In genomic region chr12:105331805-105332251, GRCh38 we compare ENCODE assay signal across 8 cellular contexts. TPM values are rescaled to one million over a fixed set of nuclear protein-coding genes. Genes with fewer than 3 reads are reported as not detected.
DNase-seq lines count a peak whose midpoint lies in the region; ATAC-seq and TF ChIP-seq lines count a peak whose summit lies in the region.

No MANE protein-coding gene starts in this region.

- H3K36me3 Mint-ChIP-seq in activated CD4-positive, alpha-beta memory T cell treated with anti-CD3 and anti-CD28 coated beads for 36 hours: peaks cover 3% of the 10 kb centered on the region
- no peaks in the 10 kb centered on the region for H3K36me3 Mint-ChIP-seq in glutamatergic neuron (ENCODE audit: unreplicated experiment)

- no peaks in the 10 kb centered on the region for H3K36me3 ChIP-seq in transverse colon

- H3K9me3 Mint-ChIP-seq in activated CD4-positive, alpha-beta memory T cell treated with anti-CD3 and anti-CD28 coated beads for 36 hours: no peaks in the 10 kb centered on the region
- peaks cover 2% of the 10 kb centered on the region for H3K9me3 Mint-ChIP-seq in glutamatergic neuron (ENCODE audit: unreplicated experiment)

- peak overlapping the region; percentile 46 for H3K27ac Mint-ChIP-seq in activated CD4-positive, alpha-beta memory T cell treated with anti-CD3 and anti-CD28 coated beads for 36 hours
- H3K27ac Mint-ChIP-seq in glutamatergic neuron (ENCODE audit: unreplicated experiment): no peak overlapping the region

- in situ Hi-C loops in transverse colon (cut with MboI; ENCODE audit: low pct_ligation_motif_present in 1 of 4, low pct_unique_long_range_greater_than_20kb in 1 of 4, low sequenced_read_pairs in 3 of 4): no loop called here

- DNase-seq in stimulated activated CD4-positive, alpha-beta T cell treated with anti-CD3 and anti-CD28 coated beads, Interleukin-4, amount 100 ng/mL, for 1 hour: peak; percentile 8
- no peak for DNase-seq in stimulated activated CD4-positive, alpha-beta T cell treated with anti-CD3 and anti-CD28 coated beads, Interleukin-4, amount 100 ng/mL, for 24 hours
- DNase-seq in activated CD4-positive, alpha-beta memory T cell treated with anti-CD3 and anti-CD28 coated beads for 36 hours: peak; percentile 61
- DNase-seq in glutamatergic neuron (no peak), transverse colon (peak; percentile 41), NCI-H2227 treated with DMSO at 0.1 percent for 48 hours (lab: John Stamatoyannopoulos, UW) (no peak)
- DNase-seq in activated CD8-positive, alpha-beta memory T cell treated with anti-CD3 and anti-CD28 coated beads, Interleukin-2, amount 50 U/mL, for 48 hours: no peak

- POLR2A ChIA-PET in activated CD4-positive, alpha-beta memory T cell treated with anti-CD3 and anti-CD28 coated beads for 36 hours (lab: Charles Lee): interaction anchor here (1.1 kb wide), 1 partner anchor 11 kb away, joined by 4 read pairs; no protein-coding TSS in a partner anchor

- peaks cover 37% of the 10 kb centered on the region for H3K4me1 Mint-ChIP-seq in activated CD4-positive, alpha-beta memory T cell treated with anti-CD3 and anti-CD28 coated beads for 36 hours (ENCODE audit: low read depth)
- peaks cover 1% of the 10 kb centered on the region for H3K4me1 Mint-ChIP-seq in glutamatergic neuron (ENCODE audit: low read depth, unreplicated experiment)

- peak overlapping the region; percentile 74 for H3K4me3 Mint-ChIP-seq in activated CD4-positive, alpha-beta memory T cell treated with anti-CD3 and anti-CD28 coated beads for 36 hours
- H3K4me3 Mint-ChIP-seq in glutamatergic neuron (ENCODE audit: unreplicated experiment): peak overlapping the region; percentile 83

- H3K27me3 Mint-ChIP-seq in activated CD4-positive, alpha-beta memory T cell treated with anti-CD3 and anti-CD28 coated beads for 36 hours: no peaks in the 10 kb centered on the region
- peaks cover 4% of the 10 kb centered on the region for H3K27me3 Mint-ChIP-seq in glutamatergic neuron (ENCODE audit: unreplicated experiment)

- peaks cover 0 to 20% (median 8%) of the 10 kb centered on the region in 4 donors for H3K4me1 ChIP-seq in transverse colon

- TF ChIP-seq POLR2A in transverse colon (IDR thresholded peaks at IDR 0.05): no peak

- TF ChIP-seq CTCF in glutamatergic neuron (IDR thresholded peaks at IDR 0.05; ENCODE audit: partially characterized antibody, unreplicated experiment) (no peak), transverse colon (IDR thresholded peaks at IDR 0.05) (no peak)

- CTCF ChIA-PET in activated CD4-positive, alpha-beta memory T cell treated with anti-CD3 and anti-CD28 coated beads for 36 hours (lab: Charles Lee): interaction anchor here (0.8 to 1.0 kb wide), 2 partner anchors 12 to 52 kb away, joined by 3 to 5 read pairs; no protein-coding TSS in a partner anchor

- no peaks in the 10 kb centered on the region for H3K9me3 ChIP-seq in transverse colon

- intact Hi-C loops in activated CD4-positive, alpha-beta memory T cell treated with anti-CD3 and anti-CD28 coated beads for 36 hours (cut with micrococcal nuclease): loop anchor here (2.0 to 10.0 kb wide), 6 partner anchors 43 to 1763 kb away; partner anchors contain the start of genes CRY1 and WASHC4
- intact Hi-C loops in transverse colon (cut with DNase I; ENCODE audit: low total_unique reads): no loop called here

- WGBS in transverse colon (ENCODE audit: low coverage in 1 of 2), 2 donors: 45 to 52% methylated on average over 4 to 8 of the region's 8 CpGs

- H3K27me3 ChIP-seq in transverse colon: no peaks in the 10 kb centered on the region

- TF ChIP-seq EP300 in transverse colon (IDR thresholded peaks at IDR 0.05; ENCODE audit: low read depth): no peak

- peak overlapping the region in 2 of 4 donors; percentile 43 to 68 for H3K27ac ChIP-seq in transverse colon

- H3K4me3 ChIP-seq in transverse colon: peak overlapping the region in 1 of 4 donors; percentile 80

- no peak for ATAC-seq in GM19397 (IDR thresholded peaks at IDR 0.05; ENCODE audit: unreplicated experiment)

RNA-seq across cellular contexts. Expression of gene C12orf75, which starts 1.3 kb away (rescaled TPM):
- total RNA-seq in activated CD4-positive, alpha-beta memory T cell treated with anti-CD3 and anti-CD28 coated beads for 36 hours: 10 to 100 TPM; 73.7 to 79.7 TPM
- total RNA-seq in glutamatergic neuron (ENCODE audit: unreplicated experiment) (9.4 TPM), transverse colon (100 to 1,000 TPM in 1 of 4 donors, 10 to 100 TPM in 3; 14.1 to 120 (median 70.6) TPM)

Comparison
In these comparisons a context has a peak if more than half of its experiments do, and no peak if none do; other contexts are left out.
1. DNase-seq: peak in stimulated activated CD4-positive, alpha-beta T cell treated with anti-CD3 and anti-CD28 coated beads, Interleukin-4, amount 100 ng/mL, for 1 hour (single experiment), activated CD4-positive, alpha-beta memory T cell treated with anti-CD3 and anti-CD28 coated beads for 36 hours (single experiment) and transverse colon (single experiment); none in stimulated activated CD4-positive, alpha-beta T cell treated with anti-CD3 and anti-CD28 coated beads, Interleukin-4, amount 100 ng/mL, for 24 hours (single experiment), glutamatergic neuron (single experiment), activated CD8-positive, alpha-beta memory T cell treated with anti-CD3 and anti-CD28 coated beads, Interleukin-2, amount 50 U/mL, for 48 hours (single experiment) and NCI-H2227 treated with DMSO at 0.1 percent for 48 hours (single experiment).